In the genomic region with DNA sequence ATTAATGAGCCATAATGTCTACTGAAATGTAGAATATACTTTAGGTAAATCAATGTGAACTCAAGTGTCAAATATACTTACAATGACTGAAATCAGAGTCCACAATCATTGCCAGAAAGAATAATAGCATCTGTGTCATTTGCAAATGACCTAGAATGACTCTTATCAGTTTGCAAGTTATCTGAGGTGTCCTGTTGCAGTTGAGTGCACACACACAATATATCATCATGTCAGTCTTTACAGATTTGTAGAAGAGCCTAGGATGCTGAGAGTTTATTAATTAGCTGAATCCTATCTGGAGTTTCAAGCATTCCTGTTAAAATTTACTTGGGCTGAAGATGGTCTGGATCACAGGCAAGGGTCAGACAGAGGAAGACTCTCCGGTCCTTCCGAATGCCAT, we compare ENCODE assay signal across 18 cellular contexts.
DNase-seq lines count a peak whose midpoint lies in the region.
"Had no signal": no experiment of that assay in that cellular context is flagged by ENCODE, and none has a peak within 500 bp of the region (broad histone marks: within the 10 kb centered on the region; RNA-seq: fewer than 3 reads in every experiment).

No MANE protein-coding gene starts in this region.

- H4K20me1 ChIP-seq in Karpas-422 (ENCODE audit: insufficient read depth, low read depth, low read length) = no peaks in the 10 kb centered on the region

- no peaks in the 10 kb centered on the region for H3K79me2 ChIP-seq in Karpas-422 (ENCODE audit: low read length)

- peak overlapping the region; percentile 45 for H3K4me2 ChIP-seq in Karpas-422 (ENCODE audit: low read depth, low read length, poor library complexity, severe bottlenecking)
- H3K4me2 ChIP-seq: GM23338 had no signal

- H3K9ac ChIP-seq in Karpas-422 (ENCODE audit: low read length) = no peak overlapping the region

- no peaks in the 10 kb centered on the region for H3K9me2 ChIP-seq in Karpas-422 (replicated peaks; ENCODE audit: insufficient read depth, low read length)

- H3K36me3 ChIP-seq in Karpas-422 (ENCODE audit: insufficient read depth, low read length) = no peaks in the 10 kb centered on the region; the same call in 1 of the 2 replicates

- no peaks in the 10 kb centered on the region for H3K27me3 ChIP-seq in Karpas-422 (ENCODE audit: low read length)

- H3K9me3 ChIP-seq in Karpas-422 (ENCODE audit: low read length) = peaks cover 24% of the 10 kb centered on the region
- H3K9me3 ChIP-seq: Caco-2 had no signal

- H2AFZ ChIP-seq in Karpas-422 (ENCODE audit: low read length) = peak overlapping the region; percentile 40; the same call in 1 of the 2 replicates
- H2AFZ ChIP-seq: GM23338 had no signal

- H3K4me3 ChIP-seq in Karpas-422 (ENCODE audit: low read length) = peak overlapping the region; percentile 18; the same call in 1 of the 2 replicates
- H3K4me3 ChIP-seq: GM23338 had no signal

- peak overlapping the region; percentile 90 for H3K27ac ChIP-seq in Karpas-422 (ENCODE audit: low read length)
- H3K27ac ChIP-seq: C4-2B had no signal

- peaks cover 30% of the 10 kb centered on the region for H3K4me1 ChIP-seq in Karpas-422 (ENCODE audit: low read length)
- H3K4me1 ChIP-seq: Caco-2 had no signal

- in situ Hi-C loops in Caki2 (cut with HindIII; ENCODE audit: low pct_unique_long_range_greater_than_20kb, low sequenced_read_pairs) (no loop called here), G401 (cut with HindIII; ENCODE audit: low sequenced_read_pairs) (no loop called here)

- DNase-seq in Caki2 (ENCODE audit: low read depth) (peak; percentile 41), Karpas-422 (peak; percentile 78), NCI-H748 (lab: John Stamatoyannopoulos, UW; ENCODE audit: unreplicated experiment) (peak; percentile 42), left kidney (ENCODE audit: low read depth, low spot score) (peak; percentile 34), amniotic stem cell (lab: John Stamatoyannopoulos, UW) (no peak), DMS114 treated with DMSO at 0.1 percent for 48 hours (lab: John Stamatoyannopoulos, UW; ENCODE audit: unreplicated experiment) (no peak), G401 (ENCODE audit: low spot score) (no peak)
- DNase-seq: AML-193; Caco-2; CD4-positive, alpha-beta T cell; DMS53; DND-41; EL; H7; HFFc6; KBM-7 had no signal

Comparison
In these comparisons a context has a peak if more than half of its experiments do, and no peak if none do; other contexts are left out.
1. DNase-seq: peak in Caki2 (single experiment), Karpas-422 (single experiment), NCI-H748 (single experiment) and left kidney (single experiment); none in amniotic stem cell (single experiment), DMS114 treated with DMSO at 0.1 percent for 48 hours (single experiment) and G401 (single experiment).